In genomic region chr2:71720596-71721361, GRCh38 we compare ENCODE assay signal across 1 cellular context.
TF ChIP-seq lines count a peak whose summit lies in the region.

No MANE protein-coding gene starts in this region.

TF ChIP-seq in HepG2, 621 proteins besides CTCF, POLR2A, EP300 and RAD21 (continued from another document and continues in another):
- TF ChIP-seq ZBTB4 (CRISPR knock-in tag; IDR thresholded peaks at IDR 0.05; ENCODE audit: borderline replicate concordance) (no peak), PPARG (CRISPR knock-in tag; conservative IDR thresholded peaks at IDR 0.05) (peak; percentile 33; the same call in 1 of the 2 replicates), ZNF792 (CRISPR knock-in tag; IDR thresholded peaks at IDR 0.05) (no peak), TBX3 (IDR thresholded peaks at IDR 0.05; ENCODE audit: borderline replicate concordance) (no peak), ZNF652 (CRISPR knock-in tag; IDR thresholded peaks at IDR 0.05; ENCODE audit: borderline replicate concordance, low read depth) (no peak), ZNF547 (CRISPR knock-in tag; IDR thresholded peaks at IDR 0.05) (no peak), NR2F2 (IDR thresholded peaks at IDR 0.05; ENCODE audit: borderline replicate concordance, low read depth) (no peak), ZNF225 (CRISPR knock-in tag; IDR thresholded peaks at IDR 0.05) (no peak), SOX6 (IDR thresholded peaks at IDR 0.05) (no peak), SOX6 (CRISPR knock-in tag; IDR thresholded peaks at IDR 0.05) (peak; percentile 76), GPBP1L1 (CRISPR knock-in tag; IDR thresholded peaks at IDR 0.05) (no peak), ZNF770 (CRISPR knock-in tag; IDR thresholded peaks at IDR 0.05) (no peak), ZNF773 (CRISPR knock-in tag; IDR thresholded peaks at IDR 0.05; ENCODE audit: borderline replicate concordance) (no peak), SRF (IDR thresholded peaks at IDR 0.05; ENCODE audit: low read depth, low read length) (no peak), ZNF362 (CRISPR knock-in tag; IDR thresholded peaks at IDR 0.05; ENCODE audit: borderline replicate concordance) (no peak), PAXIP1 (CRISPR knock-in tag; conservative IDR thresholded peaks at IDR 0.05) (peak; percentile 54), CREB1 (IDR thresholded peaks at IDR 0.05) (no peak), CREB1 (CRISPR knock-in tag; IDR thresholded peaks at IDR 0.05) (no peak), TRIM22 (IDR thresholded peaks at IDR 0.05) (no peak), DBP (CRISPR knock-in tag; IDR thresholded peaks at IDR 0.05; ENCODE audit: not compliant biosample characterization) (no peak), SSRP1 (CRISPR knock-in tag; IDR thresholded peaks at IDR 0.05) (no peak), ZNF598 (CRISPR knock-in tag; IDR thresholded peaks at IDR 0.05; ENCODE audit: borderline replicate concordance) (no peak), HNF4A (CRISPR knock-in tag; IDR thresholded peaks at IDR 0.05) (peak; percentile 69), SP140L (CRISPR knock-in tag; IDR thresholded peaks at IDR 0.05; ENCODE audit: borderline replicate concordance) (no peak), ZNF337 (CRISPR knock-in tag; IDR thresholded peaks at IDR 0.05; ENCODE audit: borderline replicate concordance, low read depth) (no peak), ZNF18 (CRISPR knock-in tag; IDR thresholded peaks at IDR 0.05; ENCODE audit: insufficient replicate concordance) (no peak), CEBPG (CRISPR knock-in tag; IDR thresholded peaks at IDR 0.05) (peak; percentile 23; the same call in 1 of the 2 replicates), ZNF280B (CRISPR knock-in tag; IDR thresholded peaks at IDR 0.05; ENCODE audit: borderline replicate concordance) (no peak), CAMTA2 (CRISPR knock-in tag; IDR thresholded peaks at IDR 0.05; ENCODE audit: borderline replicate concordance) (no peak), RXRA (CRISPR knock-in tag; IDR thresholded peaks at IDR 0.05) (no peak; the same call in 1 of the 2 replicates), HNF4G (IDR thresholded peaks at IDR 0.05; ENCODE audit: borderline replicate concordance, low read depth, low read length) (peak; percentile 86), HNF4G (CRISPR knock-in tag; IDR thresholded peaks at IDR 0.05; ENCODE audit: borderline replicate concordance, low read depth) (no peak), BCL6 (CRISPR knock-in tag; IDR thresholded peaks at IDR 0.05) (peak; percentile 22; the same call in 1 of the 2 replicates), ZBTB37 (CRISPR knock-in tag; IDR thresholded peaks at IDR 0.05) (no peak), NCOA1 (CRISPR knock-in tag; IDR thresholded peaks at IDR 0.05) (no peak), ZNF543 (CRISPR knock-in tag; IDR thresholded peaks at IDR 0.05) (no peak), GTF2F1 (IDR thresholded peaks at IDR 0.05; ENCODE audit: low read length) (no peak), ZNF101 (CRISPR knock-in tag; IDR thresholded peaks at IDR 0.05; ENCODE audit: borderline replicate concordance, low read depth) (no peak)
